ENCODE assay signal across 1 cellular context in genomic region chr1:22827666-22828065, GRCh38.
TF ChIP-seq lines count a peak whose summit lies in the region.

No MANE protein-coding gene starts in this region.

TF ChIP-seq in HCT116, 20 proteins besides CTCF, POLR2A, EP300 and RAD21:
- no peak for TF ChIP-seq ELF1 (IDR thresholded peaks at IDR 0.05; ENCODE audit: borderline replicate concordance, low read depth)
- TF ChIP-seq MAX (IDR thresholded peaks at IDR 0.05) = 0 out of 2 replicates have a peak, but pooled peaks have one; percentile 0
- no peak for TF ChIP-seq CBX3 (IDR thresholded peaks at IDR 0.05; ENCODE audit: low read depth)
- no peak for TF ChIP-seq JUND (IDR thresholded peaks at IDR 0.05)
- TF ChIP-seq ZBTB33 (IDR thresholded peaks at IDR 0.05; ENCODE audit: extremely low read depth, insufficient replicate concordance, low read length) = no peak
- no peak for TF ChIP-seq POLR2AphosphoS5 (IDR thresholded peaks at IDR 0.05; ENCODE audit: low read depth, low read length)
